Comparison of ENCODE assay signal across 1 cellular context in genomic region chr20:62627901-62628612, GRCh38.
TF ChIP-seq lines count a peak whose summit lies in the region.

No MANE protein-coding gene starts in this region.

TF ChIP-seq in GM23338, 12 proteins besides CTCF, POLR2A, EP300 and RAD21 (continued from another document):
- no peak for TF ChIP-seq REST (IDR thresholded peaks at IDR 0.05; ENCODE audit: unreplicated experiment)
- no peak for TF ChIP-seq STAT1 (IDR thresholded peaks at IDR 0.05; ENCODE audit: unreplicated experiment)
- no peak for TF ChIP-seq ZNF114 (CRISPR knock-in tag; IDR thresholded peaks at IDR 0.05)
- TF ChIP-seq EZH2phosphoT487 (IDR thresholded peaks at IDR 0.05; ENCODE audit: unreplicated experiment), result no peak
TF ChIP-seq in GM23338: peak in this region for 0.
